12 cellular contexts compared by ENCODE assay signal in genomic region chr21:34967509-34968289, GRCh38.
A peak's percentile ranks its signal among the peaks of the same experiment; 100 is the strongest.
DNase-seq lines count a peak whose midpoint lies in the region; ATAC-seq and TF ChIP-seq lines count a peak whose summit lies in the region.
"Had no signal": no experiment of that assay in that cellular context is flagged by ENCODE, and none has a peak within 500 bp of the region (broad histone marks: within the 10 kb centered on the region; RNA-seq: fewer than 3 reads in every experiment).

No MANE protein-coding gene starts in this region.

- no peak for TF ChIP-seq CTCF in HCT116 (IDR thresholded peaks at IDR 0.05 in 2 of 3, conservative IDR thresholded peaks at IDR 0.05 in 1 of 3; ENCODE audit: borderline replicate concordance in 1 of 3, insufficient read depth in 1 of 3, low read depth in 2 of 3, low read length in 2 of 3)

- no TSS peak for BruUV-seq in HCT116 (replicated peaks; lab: Mats Ljungman, UMichigan)

- no peaks in the 10 kb centered on the region for H3K9me3 ChIP-seq in HCT116 (ENCODE audit: control insufficient read depth in 1 of 2, insufficient read depth in 1 of 2, low read depth in 1 of 2, low read length in 2 of 2)

- H3K79me2 ChIP-seq in HCT116 (ENCODE audit: insufficient read depth, low read length) = no peaks in the 10 kb centered on the region

- TF ChIP-seq POLR2A in HCT116 (IDR thresholded peaks at IDR 0.05; ENCODE audit: borderline replicate concordance, extremely low read depth, insufficient read depth, insufficient read length) = no peak

- H3K4me3 ChIP-seq in HCT116 (replicated peaks in 1 of 2; ENCODE audit: low read depth in 1 of 2, low read length in 2 of 2) = no peak overlapping the region
- H3K4me3 ChIP-seq: cardiac muscle cell had no signal

- no peaks in the 10 kb centered on the region for H3K9me2 ChIP-seq in HCT116 (ENCODE audit: insufficient read depth)

- no peaks in the 10 kb centered on the region for H3K27me3 ChIP-seq in HCT116 (ENCODE audit: insufficient read depth, low read length)

- POLR2A ChIA-PET in HCT116 (lab: Charles Lee) = no interaction called here

- H3K4me1 ChIP-seq in HCT116 (ENCODE audit: control insufficient read depth in 1 of 2, insufficient read depth in 2 of 2, low read length in 2 of 2) = peaks cover 0 to 9% of the 10 kb centered on the region in 2 experiments; a peak in 2 of 4 replicates

- no peaks in the 10 kb centered on the region for H4K20me1 ChIP-seq in HCT116 (ENCODE audit: insufficient read depth)

- ATAC-seq in HCT116 (no peak; the same call in 1 of the 2 replicates), HG02759 (IDR thresholded peaks at IDR 0.05; ENCODE audit: unreplicated experiment) (no peak), HG02798 (IDR thresholded peaks at IDR 0.05; ENCODE audit: poor library complexity, unreplicated experiment) (no peak)

- TF ChIP-seq RAD21 in HCT116 (IDR thresholded peaks at IDR 0.05; ENCODE audit: low read depth) = no peak

- RAD21 ChIA-PET in HCT116 (lab: Charles Lee; ENCODE audit: low non-redundant PET in 1 of 2, low total read pairs in 2 of 2, uncharacterized antibody in 2 of 2, unreplicated experiment in 2 of 2) = no interaction called here

- H3K9ac ChIP-seq in HCT116 (ENCODE audit: low read length) = no peak overlapping the region

- no peaks in the 10 kb centered on the region for H3K36me3 ChIP-seq in HCT116 (ENCODE audit: control insufficient read depth in 1 of 2, insufficient read depth in 2 of 2, low read length in 2 of 2)
- H3K36me3 ChIP-seq: cardiac muscle cell had no signal

- peak; percentile 73 for DNase-seq in CD1c-positive myeloid dendritic cell (ENCODE audit: extremely low spot score)
- no peak for DNase-seq in HCT116 (ENCODE audit: low read depth, low spot score)
- DNase-seq in activated CD4-positive, alpha-beta T cell treated with anti-CD3 and anti-CD28 coated beads, Interleukin-2, amount 50 U/mL, for 48 hours = peak; percentile 49 to 58
- DNase-seq in left kidney (ENCODE audit: low read depth, low spot score) = peak; percentile 17
- no peak for DNase-seq in NCI-H2081 treated with DMSO at 0.1 percent for 48 hours (lab: John Stamatoyannopoulos, UW)
- DNase-seq in ecto neural progenitor cell (ENCODE audit: low spot score) = no peak
- DNase-seq: GF-D8, NCI-H187 treated with DMSO at 0.1 percent for 48 hours, posterior cingulate gyrus had no signal

- H2AFZ ChIP-seq in HCT116 (ENCODE audit: low read depth, low read length, poor library complexity, severe bottlenecking) = no peak overlapping the region

- intact Hi-C loops in HCT116 (cut with micrococcal nuclease) = no loop called here

- H3K4me2 ChIP-seq in HCT116 (ENCODE audit: low read length) = no peak overlapping the region

- CTCF ChIA-PET in HCT116 (lab: Charles Lee) = no interaction called here

- H3K27ac ChIP-seq in HCT116 (ENCODE audit: low read depth, low read length) = no peak overlapping the region
- H3K27ac ChIP-seq: cardiac muscle cell had no signal

TF ChIP-seq in HCT116, 20 proteins besides CTCF, POLR2A, EP300 and RAD21:
- TF ChIP-seq ZBTB33 (IDR thresholded peaks at IDR 0.05; ENCODE audit: extremely low read depth, insufficient replicate concordance, low read length) (no peak), JUND (IDR thresholded peaks at IDR 0.05) (peak; percentile 43; the same call in 1 of the 2 replicates), FOSL1 (IDR thresholded peaks at IDR 0.05; ENCODE audit: low read depth) (peak; percentile 49), MAX (IDR thresholded peaks at IDR 0.05) (no peak), ELF1 (IDR thresholded peaks at IDR 0.05; ENCODE audit: borderline replicate concordance, low read depth) (no peak)
TF ChIP-seq in HCT116: peak in this region for 2.

Comparison
In these comparisons a context has a peak if more than half of its experiments do, and no peak if none do; other contexts are left out.
1. DNase-seq: peak in CD1c-positive myeloid dendritic cell (single experiment), activated CD4-positive, alpha-beta T cell treated with anti-CD3 and anti-CD28 coated beads, Interleukin-2, amount 50 U/mL, for 48 hours (2 of 2) and left kidney (single experiment); none in HCT116 (single experiment), NCI-H2081 treated with DMSO at 0.1 percent for 48 hours (single experiment) and ecto neural progenitor cell (single experiment).